ENCODE assay signal across 8 cellular contexts in genomic region chr1:108691886-108692723, GRCh38. TPM values are rescaled to one million over a fixed set of nuclear protein-coding genes. Genes with fewer than 3 reads are reported as not detected.
A peak's percentile ranks its signal among the peaks of the same experiment; 100 is the strongest.
DNase-seq lines count a peak whose midpoint lies in the region; ATAC-seq and TF ChIP-seq lines count a peak whose summit lies in the region.

PRPF38B (plus strand) TSS chr1:108692310; CDS start chr1:108692592, 282 bp downstream.

- H3K4me3 ChIP-seq in epithelial cell of proximal tubule (ENCODE audit: low read depth, low read length) (peak within 1 kb of the TSS; percentile 94), mucosa of rectum (ENCODE audit: low read length in 2 of 2) (peak within 1 kb of the TSS; percentile 97 to 100)

- H3K36me3 ChIP-seq in mucosa of rectum (ENCODE audit: control insufficient read depth in 2 of 2, insufficient read depth in 2 of 2, low read length in 2 of 2): peaks cover 13 to 15% of the 10 kb centered on the region in 2 donors

- H3K9me3 ChIP-seq in mucosa of rectum (ENCODE audit: control insufficient read depth in 2 of 2, low read length in 2 of 2): no peaks in the 10 kb centered on the region

- H3K9ac ChIP-seq in mucosa of rectum (ENCODE audit: low read depth in 1 of 2, low read length in 2 of 2): peak within 1 kb of the TSS; percentile 74 to 99

- no peak for TF ChIP-seq CTCF in epithelial cell of proximal tubule (conservative IDR thresholded peaks at IDR 0.05; ENCODE audit: low read depth, low read length)

- peak; percentile 96 for DNase-seq in DMS 273 (lab: John Stamatoyannopoulos, UW; ENCODE audit: unreplicated experiment)
- peak; percentile 83 for DNase-seq in HuH-7.5 (ENCODE audit: low spot score)
- peak; percentile 55 for DNase-seq in OCI-M2 (lab: John Stamatoyannopoulos, UW; ENCODE audit: unreplicated experiment)
- DNase-seq in activated T-cell treated with anti-CD3 and anti-CD28 coated beads for 48 hours (ENCODE audit: low read depth): peak; percentile 90
- DNase-seq in epithelial cell of proximal tubule (ENCODE audit: low read depth): no peak
- peak; percentile 95 for DNase-seq in stimulated activated CD8-positive, alpha-beta memory T cell treated with anti-CD3 and anti-CD28 coated beads, Interleukin-4, amount 100 ng/mL, for 48 hours

- H3K27me3 ChIP-seq in mucosa of rectum (ENCODE audit: control insufficient read depth in 2 of 2, insufficient read depth in 2 of 2, low read length in 2 of 2): no peaks in the 10 kb centered on the region

- H3K4me1 ChIP-seq in mucosa of rectum (ENCODE audit: control insufficient read depth in 2 of 2, insufficient read depth in 2 of 2, low read length in 2 of 2): peaks cover 5 to 8% of the 10 kb centered on the region in 2 donors

- peak; percentile 93 for ATAC-seq in GM21526 (IDR thresholded peaks at IDR 0.05; ENCODE audit: low FRiP score, unreplicated experiment)

- peak within 1 kb of the TSS; percentile 99 to 100 for H3K27ac ChIP-seq in mucosa of rectum (ENCODE audit: low read depth in 2 of 2, low read length in 2 of 2)

RNA-seq across cellular contexts. Expression of gene PRPF38B, which starts in this region (rescaled TPM):
- 11.2 and 13.7 TPM in 2 replicates for total RNA-seq in epithelial cell of proximal tubule
